27 cellular contexts compared by ENCODE assay signal in the genomic region with DNA sequence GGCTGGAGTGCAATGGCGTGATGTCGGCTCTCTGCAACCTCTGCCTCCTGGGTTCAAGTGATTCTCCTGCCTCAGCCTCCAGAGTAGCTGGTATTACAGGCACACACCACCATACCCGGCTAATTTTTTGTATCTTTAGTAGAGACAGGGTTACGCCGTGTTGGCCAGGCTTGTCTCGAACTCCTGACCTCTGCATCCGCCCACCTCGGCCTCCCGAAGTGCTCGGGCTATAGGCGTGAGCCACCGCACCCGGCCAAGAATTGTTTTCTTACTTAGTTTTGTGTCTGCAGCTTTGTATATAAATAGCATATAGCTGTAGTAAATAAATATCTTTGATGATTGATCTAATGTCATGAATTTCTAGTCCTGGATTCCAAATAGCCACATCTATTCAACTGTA.
"Had no signal": no experiment of that assay in that cellular context is flagged by ENCODE, and none has a peak within 500 bp of the region (broad histone marks: within the 10 kb centered on the region; RNA-seq: fewer than 3 reads in every experiment).

No MANE protein-coding gene starts in this region.

- H3K27me3 Mint-ChIP-seq: stimulated activated memory B cell treated with anti-CD40 and anti-IgM and Interleukin-4, amounts not matched to agents 10 μg/mL and 1 μg/mL and 100 μg/mL, for 72 hours; stimulated activated naive B cell treated with anti-CD40 and anti-IgM and Interleukin-4, amounts not matched to agents 10 μg/mL and 1 μg/mL and 100 μg/mL, for 72 hours; stimulated activated naive CD8-positive, alpha-beta T cell treated with anti-CD3 and anti-CD28 coated beads, Interleukin-15, amount 100 ng/mL, for 72 hours; stimulated activated naive CD8-positive, alpha-beta T cell treated with anti-CD3 and anti-CD28 coated beads, Interleukin-15, Interleukin-2, amounts not matched to agents 100 ng/mL and 50 ng/mL, for 24 hours; type B pancreatic cell had no signal

- H3K27ac Mint-ChIP-seq: stimulated activated effector memory CD8-positive, alpha-beta T cell treated with anti-CD3 and anti-CD28 coated beads, Interleukin-12 subunit alpha, Interleukin-12 subunit beta, amount 100 ng/mL, for 72 hours; stimulated activated memory B cell treated with anti-CD40 and anti-IgM and Interleukin-4, amounts not matched to agents 10 μg/mL and 1 μg/mL and 100 μg/mL, for 72 hours; stimulated activated naive B cell treated with anti-CD40 and anti-IgM and Interleukin-4, amounts not matched to agents 10 μg/mL and 1 μg/mL and 100 μg/mL, for 72 hours; stimulated activated naive CD8-positive, alpha-beta T cell treated with anti-CD3 and anti-CD28 coated beads, Interleukin-15, amount 100 ng/mL, for 72 hours; stimulated activated naive CD8-positive, alpha-beta T cell treated with anti-CD3 and anti-CD28 coated beads, Interleukin-15, Interleukin-2, amounts not matched to agents 100 ng/mL and 50 ng/mL, for 24 hours; type B pancreatic cell had no signal

- H3K27ac ChIP-seq: stomach, suprapubic skin, testis, thoracic aorta, thyroid gland, tibial artery, tibial nerve, transverse colon, upper lobe of left lung, upper lobe of right lung, uterus, vagina had no signal

- H3K9me3 Mint-ChIP-seq: stimulated activated memory B cell treated with anti-CD40 and anti-IgM and Interleukin-4, amounts not matched to agents 10 μg/mL and 1 μg/mL and 100 μg/mL, for 72 hours; stimulated activated naive B cell treated with anti-CD40 and anti-IgM and Interleukin-4, amounts not matched to agents 10 μg/mL and 1 μg/mL and 100 μg/mL, for 72 hours; stimulated activated naive CD8-positive, alpha-beta T cell treated with anti-CD3 and anti-CD28 coated beads, Interleukin-15, Interleukin-2, amounts not matched to agents 100 ng/mL and 50 ng/mL, for 24 hours; type B pancreatic cell had no signal

- H3K4me3 Mint-ChIP-seq: stimulated activated effector memory CD8-positive, alpha-beta T cell treated with anti-CD3 and anti-CD28 coated beads, Interleukin-12 subunit alpha, Interleukin-12 subunit beta, amount 100 ng/mL, for 72 hours; stimulated activated memory B cell treated with anti-CD40 and anti-IgM and Interleukin-4, amounts not matched to agents 10 μg/mL and 1 μg/mL and 100 μg/mL, for 72 hours; stimulated activated naive B cell treated with anti-CD40 and anti-IgM and Interleukin-4, amounts not matched to agents 10 μg/mL and 1 μg/mL and 100 μg/mL, for 72 hours; stimulated activated naive CD8-positive, alpha-beta T cell treated with anti-CD3 and anti-CD28 coated beads, Interleukin-15, amount 100 ng/mL, for 72 hours; stimulated activated naive CD8-positive, alpha-beta T cell treated with anti-CD3 and anti-CD28 coated beads, Interleukin-15, Interleukin-2, amounts not matched to agents 100 ng/mL and 50 ng/mL, for 24 hours; type B pancreatic cell had no signal

- H3K4me1 Mint-ChIP-seq: stimulated activated effector memory CD8-positive, alpha-beta T cell treated with anti-CD3 and anti-CD28 coated beads, Interleukin-12 subunit alpha, Interleukin-12 subunit beta, amount 100 ng/mL, for 72 hours; stimulated activated memory B cell treated with anti-CD40 and anti-IgM and Interleukin-4, amounts not matched to agents 10 μg/mL and 1 μg/mL and 100 μg/mL, for 72 hours; stimulated activated naive B cell treated with anti-CD40 and anti-IgM and Interleukin-4, amounts not matched to agents 10 μg/mL and 1 μg/mL and 100 μg/mL, for 72 hours; stimulated activated naive CD8-positive, alpha-beta T cell treated with anti-CD3 and anti-CD28 coated beads, Interleukin-15, amount 100 ng/mL, for 72 hours had no signal

- H3K36me3 Mint-ChIP-seq: stimulated activated effector memory CD8-positive, alpha-beta T cell treated with anti-CD3 and anti-CD28 coated beads, Interleukin-12 subunit alpha, Interleukin-12 subunit beta, amount 100 ng/mL, for 72 hours; stimulated activated memory B cell treated with anti-CD40 and anti-IgM and Interleukin-4, amounts not matched to agents 10 μg/mL and 1 μg/mL and 100 μg/mL, for 72 hours; stimulated activated naive B cell treated with anti-CD40 and anti-IgM and Interleukin-4, amounts not matched to agents 10 μg/mL and 1 μg/mL and 100 μg/mL, for 72 hours; type B pancreatic cell had no signal

- DNase-seq: stimulated activated CD4-positive, alpha-beta T cell treated with anti-CD3 and anti-CD28 coated beads, Interleukin-2, amount 100 ng/mL, for 48 hours; stimulated activated CD4-positive, alpha-beta T cell treated with anti-CD3 and anti-CD28 coated beads, Interleukin-4, amount 100 ng/mL, for 1 hour; stimulated activated CD4-positive, alpha-beta T cell treated with anti-CD3 and anti-CD28 coated beads, Interleukin-4, amount 100 ng/mL, for 24 hours; stimulated activated CD4-positive, alpha-beta T cell treated with anti-CD3 and anti-CD28 coated beads, Interleukin-4, amount 100 ng/mL, for 4 hours; stimulated activated CD8-positive, alpha-beta memory T cell treated with anti-CD3 and anti-CD28 coated beads, Interleukin-4, amount 100 ng/mL, for 48 hours; stimulated activated naive B cell treated with anti-CD40 and anti-IgM and Interleukin-4, amounts not matched to agents 10 μg/mL and 1 μg/mL and 100 μg/mL, for 72 hours; stimulated activated naive CD4-positive, alpha-beta T cell; stimulated activated naive CD4-positive, alpha-beta T cell treated with Interleukin-2 at 50 U/mL for 16 hours; stimulated activated naive CD8-positive, alpha-beta T cell treated with anti-CD3 and anti-CD28 coated beads, Interleukin-15, amount 100 ng/mL, for 72 hours; stimulated activated naive CD8-positive, alpha-beta T cell treated with anti-CD3 and anti-CD28 coated beads, Interleukin-15, Interleukin-2, amounts not matched to agents 100 U/mL and 50 U/mL, for 24 hours; stomach; testis; thyroid gland; tibial artery; transverse colon; trophoblast cell; upper lobe of left lung; upper lobe of right lung; uterus had no signal
